Comparison of ENCODE assay signal across 7 cellular contexts in the genomic region with DNA sequence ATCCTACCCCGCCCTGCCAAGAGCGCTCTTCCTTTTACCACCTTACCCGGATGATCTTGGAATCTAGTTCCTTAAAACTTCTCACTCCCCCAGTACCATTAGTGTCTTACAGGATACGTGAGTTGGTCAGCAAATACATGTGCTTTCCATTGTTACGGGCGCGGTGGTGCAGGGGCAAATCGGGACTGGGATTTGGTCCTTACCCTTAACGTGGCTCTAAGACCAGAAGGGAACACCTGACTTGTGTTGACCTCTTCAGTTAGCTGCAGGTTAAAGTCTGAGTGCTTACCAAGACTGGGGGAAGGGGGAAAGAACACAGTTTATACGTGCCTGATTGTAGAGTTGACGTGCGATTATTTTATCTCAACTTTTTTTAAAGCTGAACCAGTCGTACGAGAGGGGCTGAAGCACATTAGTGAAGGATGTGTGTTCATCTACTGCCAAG. TPM values are rescaled to one million over a fixed set of nuclear protein-coding genes. Genes with fewer than 3 reads are reported as not detected.
A peak's percentile ranks its signal among the peaks of the same experiment; 100 is the strongest.
DNase-seq lines count a peak whose midpoint lies in the region; ATAC-seq and TF ChIP-seq lines count a peak whose summit lies in the region.

No MANE protein-coding gene starts in this region.

- no peaks in the 10 kb centered on the region for H3K9me3 ChIP-seq in GM23248 (ENCODE audit: low read depth)

- peaks cover 10% of the 10 kb centered on the region; the same call in 1 of the 2 replicates for H4K20me1 ChIP-seq in GM23248 (ENCODE audit: insufficient read depth)

- CTCF ChIA-PET in GM10248 (lab: Yijun Ruan, JAX) = interaction anchor here (1.2 to 2.1 kb wide), 3 partner anchors 10 to 363 kb away, joined by 3 to 6 read pairs (median 5); partner anchors contain the start of genes C17orf100 and MED31

- 3% methylated on average over 14 of the region's 14 CpGs for WGBS in GM23248 (ENCODE audit: low coverage in 1 of 2, low lambda C conversion rate in 2 of 2, missing lambda C conversion rate in 2 of 2), 2 experiments

- H3K4me3 Mint-ChIP-seq in dendritic cell treated with granulocyte-macrophage colony-stimulating factor and Interleukin-4, amounts not matched to agents 40 ng/mL and 50 ng/mL, for 4 days = peak overlapping the region; percentile 93
- H3K4me3 Mint-ChIP-seq in natural killer cell treated with Interleukin-12 subunit alpha and Interleukin-12 subunit beta and Interleukin-15 and Interleukin-18, amount 100 ng/mL, for 72 hours = peak overlapping the region; percentile 93

- H3K36me3 ChIP-seq in GM23248 (ENCODE audit: low read depth) = peaks cover 24% of the 10 kb centered on the region; the same call in 1 of the 2 replicates

- peaks cover 36% of the 10 kb centered on the region for H3K4me1 ChIP-seq in GM23248 (ENCODE audit: insufficient read depth)

- H3K4me3 ChIP-seq in GM23248 = peak overlapping the region; percentile 91

- peak; percentile 57 for DNase-seq in GM23248
- peak; percentile 19 to 22 for DNase-seq in NOMO-1 (lab: John Stamatoyannopoulos, UW; ENCODE audit: unreplicated experiment in 2 of 2)
- no peak for DNase-seq in natural killer cell treated with Interleukin-12 subunit alpha and Interleukin-12 subunit beta and Interleukin-15 and Interleukin-18, amount 100 ng/mL, for 72 hours (ENCODE audit: low spot score)
- DNase-seq in GM10248 (ENCODE audit: extremely low spot score) = no peak

- TF ChIP-seq CTCF in GM10248 (IDR thresholded peaks at IDR 0.05; ENCODE audit: control extremely low read depth, extremely low read depth, low read depth, missing control alignments) = no peak

- peak overlapping the region; percentile 89 for H3K4me2 ChIP-seq in GM23248 (ENCODE audit: unreplicated experiment)

- H3K9ac ChIP-seq in GM23248 = peak overlapping the region; percentile 88

- intact Hi-C loops in dendritic cell treated with granulocyte-macrophage colony-stimulating factor and Interleukin-4, amounts not matched to agents 40 ng/mL and 50 ng/mL, for 4 days (cut with micrococcal nuclease) = loop anchor here (10.0 kb wide), 1 partner anchor 373 kb away; the partner anchor contains the start of gene RNASEK

- peak overlapping the region; percentile 89 for H2AFZ ChIP-seq in GM23248

- H3K4me1 Mint-ChIP-seq in dendritic cell treated with granulocyte-macrophage colony-stimulating factor and Interleukin-4, amounts not matched to agents 40 ng/mL and 50 ng/mL, for 4 days (ENCODE audit: low read depth) = peaks cover 48% of the 10 kb centered on the region
- H3K4me1 Mint-ChIP-seq in natural killer cell treated with Interleukin-12 subunit alpha and Interleukin-12 subunit beta and Interleukin-15 and Interleukin-18, amount 100 ng/mL, for 72 hours (ENCODE audit: low read depth in 2 of 2) = peaks cover 51 to 56% of the 10 kb centered on the region in 2 donors

- POLR2A ChIA-PET in GM10248 (lab: Yijun Ruan, JAX) = no interaction called here

- H3K27me3 ChIP-seq in GM23248 (replicated peaks; ENCODE audit: insufficient read depth) = no peaks in the 10 kb centered on the region

- in situ Hi-C loops in GM23248 (cut with MboI) = no loop called here

- peaks cover 3% of the 10 kb centered on the region for H3K27me3 Mint-ChIP-seq in dendritic cell treated with granulocyte-macrophage colony-stimulating factor and Interleukin-4, amounts not matched to agents 40 ng/mL and 50 ng/mL, for 4 days
- H3K27me3 Mint-ChIP-seq in natural killer cell treated with Interleukin-12 subunit alpha and Interleukin-12 subunit beta and Interleukin-15 and Interleukin-18, amount 100 ng/mL, for 72 hours = no peaks in the 10 kb centered on the region

- H3K27ac ChIP-seq in GM23248 = peak overlapping the region; percentile 81

- peaks cover 90% of the 10 kb centered on the region for H3K79me2 ChIP-seq in GM23248 (ENCODE audit: insufficient read depth)

- H3K27ac Mint-ChIP-seq in dendritic cell treated with granulocyte-macrophage colony-stimulating factor and Interleukin-4, amounts not matched to agents 40 ng/mL and 50 ng/mL, for 4 days = peak overlapping the region; percentile 89
- H3K27ac Mint-ChIP-seq in natural killer cell treated with Interleukin-12 subunit alpha and Interleukin-12 subunit beta and Interleukin-15 and Interleukin-18, amount 100 ng/mL, for 72 hours = peak overlapping the region; percentile 95 to 96

- peaks cover 80% of the 10 kb centered on the region for H3K36me3 Mint-ChIP-seq in dendritic cell treated with granulocyte-macrophage colony-stimulating factor and Interleukin-4, amounts not matched to agents 40 ng/mL and 50 ng/mL, for 4 days (ENCODE audit: low read depth)
- H3K36me3 Mint-ChIP-seq in natural killer cell treated with Interleukin-12 subunit alpha and Interleukin-12 subunit beta and Interleukin-15 and Interleukin-18, amount 100 ng/mL, for 72 hours = peaks cover 30% of the 10 kb centered on the region

- ATAC-seq in natural killer cell treated with Interleukin-12 subunit alpha and Interleukin-12 subunit beta and Interleukin-15 and Interleukin-18, amount 100 ng/mL, for 72 hours = no peak
- ATAC-seq in GM21381 (IDR thresholded peaks at IDR 0.05; ENCODE audit: unreplicated experiment) (no peak), HG02885 (IDR thresholded peaks at IDR 0.05; ENCODE audit: poor library complexity, unreplicated experiment) (no peak)

- H3F3A ChIP-seq in GM23248 (ENCODE audit: insufficient read depth) = peaks cover 48% of the 10 kb centered on the region

- no peaks in the 10 kb centered on the region for H3K9me2 ChIP-seq in GM23248 (ENCODE audit: insufficient read depth)

- no peaks in the 10 kb centered on the region for H3K9me3 Mint-ChIP-seq in dendritic cell treated with granulocyte-macrophage colony-stimulating factor and Interleukin-4, amounts not matched to agents 40 ng/mL and 50 ng/mL, for 4 days
- no peaks in the 10 kb centered on the region for H3K9me3 Mint-ChIP-seq in natural killer cell treated with Interleukin-12 subunit alpha and Interleukin-12 subunit beta and Interleukin-15 and Interleukin-18, amount 100 ng/mL, for 72 hours

RNA-seq across cellular contexts. Expression of gene TXNDC17, which starts 0.5 kb away (rescaled TPM):
- 112 and 152 TPM in 2 replicates for total RNA-seq in GM23248 (2014; rRNA removed; shearing (Covaris generic))
- polyA plus RNA-seq in GM23248 (2016; fragmentation: Nextera tagmentation; extraction: Ambion mirVana) = 630 and 673 TPM in 2 replicates
- 100 to 1,000 TPM in 1 of 2 donors, 10 to 100 TPM in 1; 75.9 to 106 TPM for total RNA-seq in natural killer cell treated with Interleukin-12 subunit alpha and Interleukin-12 subunit beta and Interleukin-15 and Interleukin-18, amount 100 ng/mL, for 72 hours

RNA-seq across cellular contexts. Expression of gene KIAA0753, which starts 0.9 kb away (rescaled TPM):
- total RNA-seq in GM23248 (2014; rRNA removed; shearing (Covaris generic)) = 14.2 and 20.5 TPM in 2 replicates
- 5.8 and 6.9 TPM in 2 replicates for polyA plus RNA-seq in GM23248 (2016; fragmentation: Nextera tagmentation; extraction: Ambion mirVana)
- 10 to 100 TPM; 16.0 to 29.7 TPM for total RNA-seq in natural killer cell treated with Interleukin-12 subunit alpha and Interleukin-12 subunit beta and Interleukin-15 and Interleukin-18, amount 100 ng/mL, for 72 hours

RNA-seq across cellular contexts. Expression of gene MED31, which starts 10.0 kb away (rescaled TPM):
- total RNA-seq in GM23248 (2014; rRNA removed; shearing (Covaris generic)) = 4.8 and 8.9 TPM in 2 replicates
- 64.9 and 70.0 TPM in 2 replicates for polyA plus RNA-seq in GM23248 (2016; fragmentation: Nextera tagmentation; extraction: Ambion mirVana)
- total RNA-seq in natural killer cell treated with Interleukin-12 subunit alpha and Interleukin-12 subunit beta and Interleukin-15 and Interleukin-18, amount 100 ng/mL, for 72 hours = 10 to 100 TPM; 17.3 to 25.3 TPM

RNA-seq across cellular contexts. Expression of gene C17orf100, which starts 10.2 kb away (rescaled TPM):
- 0.63 and 0.86 TPM in 2 replicates for total RNA-seq in GM23248 (2014; rRNA removed; shearing (Covaris generic))
- 5.2 and 5.5 TPM in 2 replicates for polyA plus RNA-seq in GM23248 (2016; fragmentation: Nextera tagmentation; extraction: Ambion mirVana)
- 1 to 10 TPM; 1.0 to 1.5 TPM for total RNA-seq in natural killer cell treated with Interleukin-12 subunit alpha and Interleukin-12 subunit beta and Interleukin-15 and Interleukin-18, amount 100 ng/mL, for 72 hours

Comparison
In these comparisons a context has a peak if more than half of its experiments do, and no peak if none do; other contexts are left out.
1. DNase-seq: peak in GM23248 (single experiment) and NOMO-1 (2 of 2); none in natural killer cell treated with Interleukin-12 subunit alpha and Interleukin-12 subunit beta and Interleukin-15 and Interleukin-18, amount 100 ng/mL, for 72 hours (single experiment) and GM10248 (single experiment).